8 cellular contexts compared by ENCODE assay signal in genomic region chr9:89318123-89319014, GRCh38. TPM values are rescaled to one million over a fixed set of nuclear protein-coding genes. Genes with fewer than 3 reads are reported as not detected.
DNase-seq lines count a peak whose midpoint lies in the region; ATAC-seq, FAIRE-seq and TF ChIP-seq lines count a peak whose summit lies in the region.

A gene with protein sequence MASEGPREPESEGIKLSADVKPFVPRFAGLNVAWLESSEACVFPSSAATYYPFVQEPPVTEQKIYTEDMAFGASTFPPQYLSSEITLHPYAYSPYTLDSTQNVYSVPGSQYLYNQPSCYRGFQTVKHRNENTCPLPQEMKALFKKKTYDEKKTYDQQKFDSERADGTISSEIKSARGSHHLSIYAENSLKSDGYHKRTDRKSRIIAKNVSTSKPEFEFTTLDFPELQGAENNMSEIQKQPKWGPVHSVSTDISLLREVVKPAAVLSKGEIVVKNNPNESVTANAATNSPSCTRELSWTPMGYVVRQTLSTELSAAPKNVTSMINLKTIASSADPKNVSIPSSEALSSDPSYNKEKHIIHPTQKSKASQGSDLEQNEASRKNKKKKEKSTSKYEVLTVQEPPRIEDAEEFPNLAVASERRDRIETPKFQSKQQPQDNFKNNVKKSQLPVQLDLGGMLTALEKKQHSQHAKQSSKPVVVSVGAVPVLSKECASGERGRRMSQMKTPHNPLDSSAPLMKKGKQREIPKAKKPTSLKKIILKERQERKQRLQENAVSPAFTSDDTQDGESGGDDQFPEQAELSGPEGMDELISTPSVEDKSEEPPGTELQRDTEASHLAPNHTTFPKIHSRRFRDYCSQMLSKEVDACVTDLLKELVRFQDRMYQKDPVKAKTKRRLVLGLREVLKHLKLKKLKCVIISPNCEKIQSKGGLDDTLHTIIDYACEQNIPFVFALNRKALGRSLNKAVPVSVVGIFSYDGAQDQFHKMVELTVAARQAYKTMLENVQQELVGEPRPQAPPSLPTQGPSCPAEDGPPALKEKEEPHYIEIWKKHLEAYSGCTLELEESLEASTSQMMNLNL (plus strand): TSS chr9:89318500. CDS start chr9:89318577, 77 bp downstream.

- in situ Hi-C loops in HepG2 (cut with HindIII; ENCODE audit: extremely low pct_ligation_motif_present, low pct_unique_long_range_greater_than_20kb), result loop anchor here (10.0 kb wide), 1 partner anchor 236 kb away; no protein-coding TSS in a partner anchor

- peak; percentile 47 for TF ChIP-seq RAD21 in HepG2 (CRISPR knock-in tag; IDR thresholded peaks at IDR 0.05)

- no peaks in the 10 kb centered on the region for H3K27me3 ChIP-seq in CD4-positive, alpha-beta T cell (ENCODE audit: control insufficient read depth, insufficient read depth, low read length)
- no peaks in the 10 kb centered on the region for H3K27me3 ChIP-seq in HepG2 (ENCODE audit: control insufficient read depth in 1 of 2, insufficient read depth in 2 of 2, low read length in 2 of 2)

- H2AFZ ChIP-seq in HepG2 (ENCODE audit: low read length), result no peak within 1 kb of the TSS

- POLR2A ChIA-PET in CD4-positive, alpha-beta T cell (lab: Charles Lee), result interaction anchor here (0.7 to 1.5 kb wide), 8 partner anchors 8 to 200 kb away, joined by 3 to 12 read pairs (median 4); partner anchors contain the start of gene CKS2
- POLR2A ChIA-PET in HepG2 (lab: Yijun Ruan, JAX), result interaction anchor here (1.0 to 2.0 kb wide), 5 partner anchors 8 to 238 kb away, joined by 3 to 17 read pairs (median 7); partner anchors contain the start of gene CKS2

- peak within 1 kb of the TSS; percentile 88 for H3K4me3 Mint-ChIP-seq in CD4-positive, alpha-beta T cell

- H3K9ac ChIP-seq in HepG2 (ENCODE audit: insufficient read depth, low read depth, low read length), result peak within 1 kb of the TSS; percentile 97

- DNase-seq in CD4-positive, alpha-beta T cell, result peak; percentile 85 to 94 (median 89)
- DNase-seq in NCI-H774 (lab: John Stamatoyannopoulos, UW), result peak; percentile 94
- DNase-seq in activated CD4-positive, alpha-beta T cell treated with anti-CD3 and anti-CD28 coated beads, Interleukin-2, amount 50 U/mL, for 4 hours, result peak; percentile 91
- DNase-seq in dermis blood vessel endothelial cell, result peak; percentile 97
- peak; percentile 93 for DNase-seq in HepG2 (ENCODE audit: low spot score)
- peak; percentile 93 for DNase-seq in stimulated activated CD4-positive, alpha-beta T cell treated with anti-CD3 and anti-CD28 coated beads, Interleukin-4, amount 100 ng/mL, for 1 hour

- peak in 1 of 2 experiments; percentile 31; a peak in 2 of 4 replicates for TF ChIP-seq EP300 in HepG2 (IDR thresholded peaks at IDR 0.05; ENCODE audit: low read depth in 2 of 2, low read length in 2 of 2)
- TF ChIP-seq EP300 in HepG2 (CRISPR knock-in tag; IDR thresholded peaks at IDR 0.05; ENCODE audit: borderline replicate concordance), result peak; percentile 59; the same call in 1 of the 2 replicates

- H3K27ac Mint-ChIP-seq in CD4-positive, alpha-beta T cell, result peak within 1 kb of the TSS; percentile 94

- peak within 1 kb of the TSS; percentile 99 for H3K27ac ChIP-seq in CD4-positive, alpha-beta T cell (ENCODE audit: low read depth, low read length)
- H3K27ac ChIP-seq in HepG2 (ENCODE audit: extremely low read length, insufficient read depth, low read length), result peak within 1 kb of the TSS; percentile 98

- CTCF ChIA-PET in CD4-positive, alpha-beta T cell (lab: Charles Lee), result interaction anchor here (0.6 to 1.0 kb wide), 5 partner anchors 8 to 204 kb away, joined by 3 to 7 read pairs (median 4); partner anchors contain the start of gene CKS2
- CTCF ChIA-PET in HepG2 (lab: Yijun Ruan, JAX; ENCODE audit: low intra/inter-chr PET ratio, low total read pairs), result interaction anchor here (2.3 kb wide), 1 partner anchor 231 kb away, joined by 13 read pairs; no protein-coding TSS in a partner anchor

- intact Hi-C loops in CD4-positive, alpha-beta T cell (cut with DNase I, micrococcal nuclease), result loop anchor here (1.0 to 10.0 kb wide), 7 partner anchors 8 to 931 kb away; partner anchors contain the start of gene SPIN1 (in 1 of the 2)
- intact Hi-C loops in HepG2 (cut with micrococcal nuclease; ENCODE audit: unreplicated experiment), result loop anchor here (1.0 kb wide), 2 partner anchors 39 to 230 kb away; no protein-coding TSS in a partner anchor

- FAIRE-seq in HepG2 (lab: Jason Lieb, UNC), result no peak

- peaks cover 78% of the 10 kb centered on the region for H3K4me1 ChIP-seq in HepG2 (ENCODE audit: insufficient read depth, low read length)

- H3K9me3 ChIP-seq in CD4-positive, alpha-beta T cell (ENCODE audit: control insufficient read depth, low read length), result no peaks in the 10 kb centered on the region
- H3K9me3 ChIP-seq in HepG2 (ENCODE audit: low read length), result no peaks in the 10 kb centered on the region

- peaks cover 77% of the 10 kb centered on the region for H3K4me1 Mint-ChIP-seq in CD4-positive, alpha-beta T cell (ENCODE audit: low read depth)

- ATAC-seq in CD4-positive, alpha-beta T cell (ENCODE audit: poor library complexity), result peak; percentile 87
- ATAC-seq in GM19397 (IDR thresholded peaks at IDR 0.05; ENCODE audit: unreplicated experiment) (peak; percentile 93), HG03571 (IDR thresholded peaks at IDR 0.05; ENCODE audit: unreplicated experiment) (peak; percentile 89), HepG2 (peak; percentile 95)

- H3K36me3 Mint-ChIP-seq in CD4-positive, alpha-beta T cell (ENCODE audit: low read depth), result peaks cover 58% of the 10 kb centered on the region

- 2% methylated on average over 17 of the region's 91 CpGs for WGBS in HepG2 (ENCODE audit: low lambda C conversion rate)

- peak within 1 kb of the TSS; percentile 71 to 81 (median 71) for H3K4me3 ChIP-seq in HepG2 (replicated peaks in 1 of 3; ENCODE audit: insufficient read depth in 1 of 3, low read depth in 2 of 3, low read length in 3 of 3)

- H3K4me2 ChIP-seq in HepG2 (ENCODE audit: low read depth, low read length), result peak within 1 kb of the TSS; percentile 80

- no peak for TF ChIP-seq CTCF in CD4-positive, alpha-beta T cell (IDR thresholded peaks at IDR 0.05)
- TF ChIP-seq CTCF in HepG2 (CRISPR knock-in tag; IDR thresholded peaks at IDR 0.05), result peak; percentile 78

- no TSS peak for BruUV-seq in HepG2 (replicated peaks; lab: Mats Ljungman, UMichigan)

- TF ChIP-seq POLR2A in HepG2 (IDR thresholded peaks at IDR 0.05; ENCODE audit: insufficient read depth in 1 of 2, low read depth in 2 of 2, low read length in 2 of 2), result peak; percentile 77 to 94

- peaks cover 82% of the 10 kb centered on the region for H3K79me2 ChIP-seq in HepG2 (ENCODE audit: insufficient read depth, low read length)

- no peaks in the 10 kb centered on the region for H3K9me3 Mint-ChIP-seq in CD4-positive, alpha-beta T cell

- H3K27me3 Mint-ChIP-seq in CD4-positive, alpha-beta T cell, result no peaks in the 10 kb centered on the region

- peaks cover 11% of the 10 kb centered on the region for H4K20me1 ChIP-seq in HepG2 (ENCODE audit: insufficient read depth, low read length)

- peaks cover 0 to 23% of the 10 kb centered on the region in 2 experiments; a peak in 2 of 5 replicates for H3K36me3 ChIP-seq in HepG2 (replicated peaks in 1 of 2; ENCODE audit: control insufficient read depth in 1 of 2, insufficient read depth in 2 of 2, low read length in 2 of 2)

TF ChIP-seq in HepG2, 621 proteins besides CTCF, POLR2A, EP300 and RAD21 (continues in another document):
- TF ChIP-seq, protein P1, sequence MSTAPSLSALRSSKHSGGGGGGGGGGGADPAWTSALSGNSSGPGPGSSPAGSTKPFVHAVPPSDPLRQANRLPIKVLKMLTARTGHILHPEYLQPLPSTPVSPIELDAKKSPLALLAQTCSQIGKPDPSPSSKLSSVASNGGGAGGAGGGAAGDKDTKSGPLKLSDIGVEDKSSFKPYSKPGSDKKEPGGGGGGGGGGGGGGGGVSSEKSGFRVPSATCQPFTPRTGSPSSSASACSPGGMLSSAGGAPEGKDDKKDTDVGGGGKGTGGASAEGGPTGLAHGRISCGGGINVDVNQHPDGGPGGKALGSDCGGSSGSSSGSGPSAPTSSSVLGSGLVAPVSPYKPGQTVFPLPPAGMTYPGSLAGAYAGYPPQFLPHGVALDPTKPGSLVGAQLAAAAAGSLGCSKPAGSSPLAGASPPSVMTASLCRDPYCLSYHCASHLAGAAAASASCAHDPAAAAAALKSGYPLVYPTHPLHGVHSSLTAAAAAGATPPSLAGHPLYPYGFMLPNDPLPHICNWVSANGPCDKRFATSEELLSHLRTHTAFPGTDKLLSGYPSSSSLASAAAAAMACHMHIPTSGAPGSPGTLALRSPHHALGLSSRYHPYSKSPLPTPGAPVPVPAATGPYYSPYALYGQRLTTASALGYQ (CRISPR knock-in tag; IDR thresholded peaks at IDR 0.05), result peak; percentile 75
- TF ChIP-seq PHB2 (IDR thresholded peaks at IDR 0.05; ENCODE audit: partially characterized antibody) (no peak), KLF16 (CRISPR knock-in tag; IDR thresholded peaks at IDR 0.05) (peak in 1 of 2 experiments; percentile 84; a peak in 2 of 4 replicates), MTF1 (CRISPR knock-in tag; IDR thresholded peaks at IDR 0.05) (no peak), ZNF883 (CRISPR knock-in tag; IDR thresholded peaks at IDR 0.05; ENCODE audit: not compliant biosample characterization) (peak; percentile 75)

RNA-seq across cellular contexts. Expression of the gene that starts here (rescaled TPM):
- 100 to 1,000 TPM; 109 to 112 TPM for total RNA-seq in CD4-positive, alpha-beta T cell
- total RNA-seq in dermis blood vessel endothelial cell (30.0 and 30.1 TPM in 2 replicates), HepG2 (2016; rRNA removed; fragmentation: Illumina TruSeq; extraction: Trizol) (32.4 and 32.9 TPM in 2 replicates)
- 14.6 and 17.7 TPM in 2 replicates for total RNA-seq in HepG2 (2016; cell fraction: cytosol; rRNA removed; fragmentation: Illumina TruSeq; extraction: Trizol; ENCODE audit: low read depth)
- 34.2 and 35.3 TPM in 2 replicates for total RNA-seq in HepG2 (2016; cell fraction: insoluble cytoplasmic fraction; rRNA removed; fragmentation: Illumina TruSeq; extraction: Trizol)
- 39.7 and 44.1 TPM in 2 replicates for total RNA-seq in HepG2 (2016; cell fraction: membrane; rRNA removed; fragmentation: Illumina TruSeq; extraction: Trizol)
- total RNA-seq in HepG2 (2016; cell fraction: nucleus; rRNA removed; fragmentation: Illumina TruSeq; extraction: Trizol), result 37.8 and 40.1 TPM in 2 replicates
- 38.0 and 38.4 TPM in 2 replicates for polyA plus RNA-seq in HepG2 (2011; rRNA removed)
- polyA plus RNA-seq in HepG2 (2011; cell fraction: cytosol; rRNA removed), result 20.4 and 26.2 TPM in 2 replicates
- polyA plus RNA-seq in HepG2 (2011; cell fraction: nucleus; rRNA removed), result 48.6 and 57.7 TPM in 2 replicates
- polyA plus RNA-seq in HepG2 (2012), result 31.4 and 31.5 TPM in 2 replicates
- polyA plus RNA-seq in HepG2 (2016; cell fraction: cytosol; fragmentation: Illumina TruSeq; extraction: Trizol; ENCODE audit: low read depth), result 18.7 and 19.7 TPM in 2 replicates
- 32.7 and 33.1 TPM in 2 replicates for polyA plus RNA-seq in HepG2 (2016; cell fraction: insoluble cytoplasmic fraction; fragmentation: Illumina TruSeq; extraction: Trizol; ENCODE audit: low read depth)
- polyA plus RNA-seq in HepG2 (2016; cell fraction: membrane; fragmentation: Illumina TruSeq; extraction: Trizol; ENCODE audit: low read depth), result 33.3 and 34.2 TPM in 2 replicates
- 46.3 and 52.0 TPM in 2 replicates for polyA plus RNA-seq in HepG2 (2016; cell fraction: nucleus; fragmentation: Illumina TruSeq; extraction: Trizol; ENCODE audit: insufficient read depth, low read depth)
- 21.8 and 27.1 TPM in 2 replicates for polyA minus RNA-seq in HepG2 (2011; rRNA and poly(A)+ RNA removed; ENCODE audit: low replicate concordance)
- 13.3 and 14.0 TPM in 2 replicates for polyA minus RNA-seq in HepG2 (2011; cell fraction: cytosol; rRNA and poly(A)+ RNA removed)
- 60.4 and 64.4 TPM in 2 replicates for polyA minus RNA-seq in HepG2 (2011; cell fraction: nucleus; rRNA and poly(A)+ RNA removed)

Comparison
In these comparisons a context has a peak if more than half of its experiments do, and no peak if none do; other contexts are left out.
1. Peak in every context shown above with its lines: DNase-seq, ATAC-seq, H3K4me3 ChIP-seq and H3K27ac ChIP-seq.